19 cellular contexts compared by ENCODE assay signal in the genomic region with DNA sequence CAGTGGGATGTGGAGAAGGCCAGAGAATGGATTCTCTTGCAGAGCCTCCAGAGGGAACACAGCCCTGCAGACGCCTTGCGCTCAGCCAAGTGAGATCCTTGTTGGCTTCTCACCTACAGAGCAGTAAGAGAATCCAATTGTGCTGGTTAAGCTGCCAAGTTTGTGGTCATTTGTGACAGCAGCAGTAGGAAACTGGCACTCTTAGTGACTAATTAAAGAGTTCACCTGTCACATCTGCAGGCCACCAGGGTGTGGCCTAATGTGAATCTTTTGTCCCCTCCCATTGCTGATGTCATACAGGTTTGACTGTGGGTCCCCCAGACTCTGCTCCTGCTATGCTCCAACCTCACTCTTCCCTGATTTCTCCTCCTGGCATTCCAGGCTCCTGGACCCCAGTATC.
DNase-seq lines count a peak whose midpoint lies in the region; ATAC-seq lines count a peak whose summit lies in the region.
"Had no signal": no experiment of that assay in that cellular context is flagged by ENCODE, and none has a peak within 500 bp of the region (broad histone marks: within the 10 kb centered on the region; RNA-seq: fewer than 3 reads in every experiment).

No MANE protein-coding gene starts in this region.

- peaks cover 7% of the 10 kb centered on the region for H3K27me3 Mint-ChIP-seq in stimulated activated memory B cell treated with anti-CD40 and anti-IgM and Interleukin-4, amounts not matched to agents 10 μg/mL and 1 μg/mL and 100 μg/mL, for 72 hours

- DNase-seq in NCI-H748 (lab: John Stamatoyannopoulos, UW; ENCODE audit: unreplicated experiment) (peak; percentile 19), NCI-H748 treated with DMSO at 0.1 percent for 48 hours (lab: John Stamatoyannopoulos, UW) (no peak), NCI-H510A treated with DMSO at 0.1 percent for 48 hours (lab: John Stamatoyannopoulos, UW) (peak; percentile 74), kidney tubule cell (ENCODE audit: low spot score) (peak; percentile 31), NOMO-1 (lab: John Stamatoyannopoulos, UW; ENCODE audit: unreplicated experiment in 2 of 2) (no peak)
- no peak for DNase-seq in effector memory CD4-positive, alpha-beta T cell
- DNase-seq: Calu3, GF-D8, GOT3, MG63, NCI-H1092 treated with DMSO at 0.1 percent for 48 hours, NCI-H187, NCI-H2227 treated with DMSO at 0.1 percent for 48 hours, NCI-H526 treated with DMSO at 0.1 percent for 48 hours had no signal

- no peaks in the 10 kb centered on the region for H3K4me1 Mint-ChIP-seq in stimulated activated memory B cell treated with anti-CD40 and anti-IgM and Interleukin-4, amounts not matched to agents 10 μg/mL and 1 μg/mL and 100 μg/mL, for 72 hours
- H3K4me1 Mint-ChIP-seq: CD14-positive monocyte had no signal

- no peaks in the 10 kb centered on the region for H3K36me3 ChIP-seq in effector memory CD4-positive, alpha-beta T cell (ENCODE audit: control insufficient read depth, insufficient read depth, low read length)
- H3K36me3 ChIP-seq: MG63 had no signal

- H3K4me3 ChIP-seq in effector memory CD4-positive, alpha-beta T cell (ENCODE audit: insufficient read depth, low read depth, low read length, poor library complexity, severe bottlenecking) = no peak overlapping the region
- H3K4me3 ChIP-seq: MG63 had no signal

- peak; percentile 12 for ATAC-seq in stimulated activated memory B cell treated with anti-CD40 and anti-IgM and Interleukin-4, amounts not matched to agents 10 μg/mL and 1 μg/mL and 100 μg/mL, for 72 hours
- no peak for ATAC-seq in HG02885 (IDR thresholded peaks at IDR 0.05; ENCODE audit: poor library complexity, unreplicated experiment)
- ATAC-seq: HepG2 had no signal

- no peaks in the 10 kb centered on the region for H3K27me3 ChIP-seq in effector memory CD4-positive, alpha-beta T cell (replicated peaks; ENCODE audit: control insufficient read depth, insufficient read depth, low read length, poor library complexity, severe bottlenecking)
- H3K27me3 ChIP-seq: MG63 had no signal

- no peaks in the 10 kb centered on the region for H3K9me3 Mint-ChIP-seq in stimulated activated memory B cell treated with anti-CD40 and anti-IgM and Interleukin-4, amounts not matched to agents 10 μg/mL and 1 μg/mL and 100 μg/mL, for 72 hours

- no peaks in the 10 kb centered on the region for H3K36me3 Mint-ChIP-seq in stimulated activated memory B cell treated with anti-CD40 and anti-IgM and Interleukin-4, amounts not matched to agents 10 μg/mL and 1 μg/mL and 100 μg/mL, for 72 hours
- H3K36me3 Mint-ChIP-seq: CD14-positive monocyte had no signal

- H3K27ac Mint-ChIP-seq in stimulated activated memory B cell treated with anti-CD40 and anti-IgM and Interleukin-4, amounts not matched to agents 10 μg/mL and 1 μg/mL and 100 μg/mL, for 72 hours = no peak overlapping the region
- H3K27ac Mint-ChIP-seq: CD14-positive monocyte had no signal

- no peaks in the 10 kb centered on the region for H3K4me1 ChIP-seq in effector memory CD4-positive, alpha-beta T cell (ENCODE audit: control insufficient read depth, insufficient read depth, low read length, poor library complexity, severe bottlenecking)

- H3K9me3 ChIP-seq in effector memory CD4-positive, alpha-beta T cell (ENCODE audit: control insufficient read depth, low read length) = no peaks in the 10 kb centered on the region
- H3K9me3 ChIP-seq: MG63 had no signal

- H3K27ac ChIP-seq in effector memory CD4-positive, alpha-beta T cell (ENCODE audit: insufficient read depth, low read length, poor library complexity, severe bottlenecking) = no peak overlapping the region
- H3K27ac ChIP-seq: KMS-11 had no signal

- no peak overlapping the region for H3K4me3 Mint-ChIP-seq in stimulated activated memory B cell treated with anti-CD40 and anti-IgM and Interleukin-4, amounts not matched to agents 10 μg/mL and 1 μg/mL and 100 μg/mL, for 72 hours
- H3K4me3 Mint-ChIP-seq: CD14-positive monocyte had no signal

Comparison
In these comparisons a context has a peak if more than half of its experiments do, and no peak if none do; other contexts are left out.
1. DNase-seq: peak in NCI-H748 (single experiment), NCI-H510A treated with DMSO at 0.1 percent for 48 hours (single experiment) and kidney tubule cell (single experiment); none in NCI-H748 treated with DMSO at 0.1 percent for 48 hours (single experiment), effector memory CD4-positive, alpha-beta T cell (0 of 3) and NOMO-1 (0 of 2).